Comparison of ENCODE assay signal across 1 cellular context in genomic region chr9:129626079-129626943, GRCh38.
A peak's percentile ranks its signal among the peaks of the same experiment; 100 is the strongest.
TF ChIP-seq lines count a peak whose summit lies in the region.

NTMT1 (plus strand) TSS chr9:129626163; CDS start chr9:129632704, 6,541 bp downstream.

TF ChIP-seq in K562, 482 proteins besides CTCF, POLR2A, EP300 and RAD21 (continued from another document and continues in another):
- TF ChIP-seq ATF3 (IDR thresholded peaks at IDR 0.05) (no peak), ATF3 (CRISPR knock-in tag; conservative IDR thresholded peaks at IDR 0.05) (peak; percentile 56; the same call in 1 of the 2 replicates), JUNB (CRISPR knock-in tag; conservative IDR thresholded peaks at IDR 0.05) (no peak), LARP7 (IDR thresholded peaks at IDR 0.05) (no peak), HNRNPL (IDR thresholded peaks at IDR 0.05; ENCODE audit: low read depth, low read length) (no peak), U2AF1 (optimal IDR thresholded peaks at IDR 0.05; ENCODE audit: low read depth, low read length) (no peak), FOXK1 (CRISPR knock-in tag; IDR thresholded peaks at IDR 0.05; ENCODE audit: borderline replicate concordance) (no peak), IFI16 (CRISPR knock-in tag; IDR thresholded peaks at IDR 0.05) (no peak), YBX1 (IDR thresholded peaks at IDR 0.05) (no peak), NCOA2 (IDR thresholded peaks at IDR 0.05; ENCODE audit: partially characterized antibody in 2 of 2) (no peak), NELFE (IDR thresholded peaks at IDR 0.05; ENCODE audit: insufficient read depth, insufficient read length) (no peak), NCOA1 (IDR thresholded peaks at IDR 0.05; ENCODE audit: low read depth) (no peak), THAP12 (CRISPR knock-in tag; IDR thresholded peaks at IDR 0.05) (peak; percentile 53; the same call in 1 of the 2 replicates), ZNF589 (CRISPR knock-in tag; IDR thresholded peaks at IDR 0.05; ENCODE audit: low read depth) (no peak), ZBTB11 (CRISPR knock-in tag; IDR thresholded peaks at IDR 0.05) (peak in 1 of 3 experiments; percentile 77; a peak in 2 of 6 replicates), COPS2 (conservative IDR thresholded peaks at IDR 0.05) (no peak), HDAC1 (IDR thresholded peaks at IDR 0.05) (peak; percentile 52 to 99; a peak in 3 of 4 replicates), FOXA3 (CRISPR knock-in tag; conservative IDR thresholded peaks at IDR 0.05 in 1 of 2, IDR thresholded peaks at IDR 0.05 in 1 of 2) (0 out of 4 replicates have a peak, but pooled peaks of 1 of the 2 experiments have one; percentile 64), ZNF354B (CRISPR knock-in tag; IDR thresholded peaks at IDR 0.05) (no peak), SOX6 (IDR thresholded peaks at IDR 0.05) (peak; percentile 35; the same call in 1 of the 2 replicates), TAF7 (tag; IDR thresholded peaks at IDR 0.05) (peak; percentile 67; the same call in 1 of the 2 replicates), ELF4 (CRISPR knock-in tag; IDR thresholded peaks at IDR 0.05) (no peak), HBP1 (CRISPR knock-in tag; IDR thresholded peaks at IDR 0.05) (0 out of 2 replicates have a peak, but pooled peaks have one; percentile 46), ZBED1 (IDR thresholded peaks at IDR 0.05) (no peak), GABPB1 (CRISPR knock-in tag; IDR thresholded peaks at IDR 0.05) (peak; percentile 97), CTCFL (IDR thresholded peaks at IDR 0.05; ENCODE audit: borderline replicate concordance, insufficient read depth, low read depth, low read length, poor library complexity, severe bottlenecking) (peak; percentile 1), HDAC6 (IDR thresholded peaks at IDR 0.05; ENCODE audit: low read depth, low read length) (no peak), ZNF232 (CRISPR knock-in tag; IDR thresholded peaks at IDR 0.05) (no peak), SIN3A (IDR thresholded peaks at IDR 0.05; ENCODE audit: borderline replicate concordance in 2 of 2, control insufficient read depth in 1 of 2, low read depth in 2 of 2, low read length in 2 of 2) (peak; percentile 62 to 95; a peak in 3 of 4 replicates), ZNF668 (CRISPR knock-in tag; IDR thresholded peaks at IDR 0.05) (0 out of 2 replicates have a peak, but pooled peaks have one; percentile 55), SNAPC5 (CRISPR knock-in tag; IDR thresholded peaks at IDR 0.05) (no peak), ZNF124 (CRISPR knock-in tag; IDR thresholded peaks at IDR 0.05) (no peak), PCBP2 (IDR thresholded peaks at IDR 0.05; ENCODE audit: low read depth, low read length, poor library complexity, severe bottlenecking) (peak; percentile 12), NONO (IDR thresholded peaks at IDR 0.05; ENCODE audit: low read depth in 2 of 2, low read length in 1 of 2) (0 out of 4 replicates have a peak, but pooled peaks of 1 of the 2 experiments have one; percentile 50), ZBTB12 (CRISPR knock-in tag; IDR thresholded peaks at IDR 0.05) (peak; percentile 85), HDAC3 (IDR thresholded peaks at IDR 0.05; ENCODE audit: borderline replicate concordance, partially characterized antibody) (no peak), NR3C1 (CRISPR knock-in tag; IDR thresholded peaks at IDR 0.05) (no peak), KAT7 (CRISPR knock-in tag; IDR thresholded peaks at IDR 0.05; ENCODE audit: borderline replicate concordance) (peak; percentile 75; the same call in 1 of the 2 replicates), L3MBTL2 (IDR thresholded peaks at IDR 0.05) (peak; percentile 83), MAFG (tag; conservative IDR thresholded peaks at IDR 0.05) (no peak)
- TF ChIP-seq, protein P1, sequence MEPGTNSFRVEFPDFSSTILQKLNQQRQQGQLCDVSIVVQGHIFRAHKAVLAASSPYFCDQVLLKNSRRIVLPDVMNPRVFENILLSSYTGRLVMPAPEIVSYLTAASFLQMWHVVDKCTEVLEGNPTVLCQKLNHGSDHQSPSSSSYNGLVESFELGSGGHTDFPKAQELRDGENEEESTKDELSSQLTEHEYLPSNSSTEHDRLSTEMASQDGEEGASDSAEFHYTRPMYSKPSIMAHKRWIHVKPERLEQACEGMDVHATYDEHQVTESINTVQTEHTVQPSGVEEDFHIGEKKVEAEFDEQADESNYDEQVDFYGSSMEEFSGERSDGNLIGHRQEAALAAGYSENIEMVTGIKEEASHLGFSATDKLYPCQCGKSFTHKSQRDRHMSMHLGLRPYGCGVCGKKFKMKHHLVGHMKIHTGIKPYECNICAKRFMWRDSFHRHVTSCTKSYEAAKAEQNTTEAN (CRISPR knock-in tag; IDR thresholded peaks at IDR 0.05): no peak
- TF ChIP-seq, protein P2, sequence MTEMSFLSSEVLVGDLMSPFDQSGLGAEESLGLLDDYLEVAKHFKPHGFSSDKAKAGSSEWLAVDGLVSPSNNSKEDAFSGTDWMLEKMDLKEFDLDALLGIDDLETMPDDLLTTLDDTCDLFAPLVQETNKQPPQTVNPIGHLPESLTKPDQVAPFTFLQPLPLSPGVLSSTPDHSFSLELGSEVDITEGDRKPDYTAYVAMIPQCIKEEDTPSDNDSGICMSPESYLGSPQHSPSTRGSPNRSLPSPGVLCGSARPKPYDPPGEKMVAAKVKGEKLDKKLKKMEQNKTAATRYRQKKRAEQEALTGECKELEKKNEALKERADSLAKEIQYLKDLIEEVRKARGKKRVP (CRISPR knock-in tag; IDR thresholded peaks at IDR 0.05): no peak
- TF ChIP-seq, protein P3, sequence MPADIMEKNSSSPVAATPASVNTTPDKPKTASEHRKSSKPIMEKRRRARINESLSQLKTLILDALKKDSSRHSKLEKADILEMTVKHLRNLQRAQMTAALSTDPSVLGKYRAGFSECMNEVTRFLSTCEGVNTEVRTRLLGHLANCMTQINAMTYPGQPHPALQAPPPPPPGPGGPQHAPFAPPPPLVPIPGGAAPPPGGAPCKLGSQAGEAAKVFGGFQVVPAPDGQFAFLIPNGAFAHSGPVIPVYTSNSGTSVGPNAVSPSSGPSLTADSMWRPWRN (IDR thresholded peaks at IDR 0.05; ENCODE audit: low read depth): peak; percentile 77; the same call in 1 of the 2 replicates
